7 cellular contexts compared by ENCODE assay signal in the genomic region with DNA sequence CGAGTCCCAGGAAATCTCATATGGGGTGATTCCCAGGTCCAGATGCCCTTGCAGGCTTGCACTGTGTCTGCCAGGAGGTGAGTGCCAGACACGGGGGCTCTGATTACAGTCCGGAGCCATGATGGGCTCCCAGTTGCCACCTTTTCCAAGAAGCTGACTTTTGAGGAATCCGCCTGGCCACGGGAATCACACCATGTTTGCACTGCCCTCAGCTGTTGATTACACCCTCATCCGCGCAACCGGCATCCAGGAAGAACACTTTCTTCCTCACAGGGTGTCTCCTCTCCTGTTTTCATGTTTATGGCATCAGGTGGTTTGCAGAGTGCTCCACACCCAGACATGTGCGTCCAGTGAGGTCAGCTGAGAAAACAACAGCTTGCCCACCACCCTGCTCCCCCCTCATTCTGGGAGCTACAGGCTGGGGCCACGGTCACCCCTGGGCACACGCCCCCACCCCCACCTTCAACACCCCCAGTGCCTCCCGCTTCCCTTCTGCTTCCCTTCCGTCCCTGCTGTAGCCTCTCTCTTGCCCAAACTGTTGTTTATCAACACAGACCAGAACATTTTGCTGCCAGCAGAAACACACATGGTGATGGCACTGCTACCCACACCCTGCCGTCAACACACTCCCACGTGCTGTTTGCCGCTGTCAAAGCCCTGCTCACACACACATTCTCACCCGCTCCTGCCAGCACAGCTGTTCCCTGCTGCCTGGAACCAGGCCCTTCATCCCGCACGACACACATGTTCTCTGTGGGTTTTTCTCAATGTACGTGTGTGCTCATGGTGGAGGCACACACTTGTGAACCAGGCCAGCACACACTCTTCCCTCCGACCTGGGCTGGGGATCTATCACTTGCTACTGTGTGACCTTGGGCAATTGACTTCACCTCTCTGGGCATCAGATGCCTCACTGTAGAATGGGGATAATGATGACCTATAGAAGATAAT. TPM values are rescaled to one million over a fixed set of nuclear protein-coding genes. Genes with fewer than 3 reads are reported as not detected.
DNase-seq lines count a peak whose midpoint lies in the region; ATAC-seq and TF ChIP-seq lines count a peak whose summit lies in the region.

No MANE protein-coding gene starts in this region.

- H3K36me3 ChIP-seq in adrenal gland (replicated peaks in 1 of 2), result no peaks in the 10 kb centered on the region

- no peaks in the 10 kb centered on the region for H3K27me3 Mint-ChIP-seq in stimulated activated naive B cell treated with anti-CD40 and anti-IgM and Interleukin-4, amounts not matched to agents 10 μg/mL and 1 μg/mL and 100 μg/mL, for 72 hours

- H3K27ac ChIP-seq in adrenal gland (peak overlapping the region; percentile 48 to 86 (median 78)), layer of hippocampus (ENCODE audit: low read depth, low read length) (peak overlapping the region; percentile 69)

- H3K27me3 ChIP-seq in adrenal gland (no peaks in the 10 kb centered on the region), layer of hippocampus (ENCODE audit: control insufficient read depth, insufficient read depth, low read length) (no peaks in the 10 kb centered on the region)

- ATAC-seq in stimulated activated naive B cell treated with anti-CD40 and anti-IgM and Interleukin-4, amounts not matched to agents 10 μg/mL and 1 μg/mL and 100 μg/mL, for 72 hours (replicated peaks), result no peak

- no peaks in the 10 kb centered on the region for H3K36me3 Mint-ChIP-seq in stimulated activated naive B cell treated with anti-CD40 and anti-IgM and Interleukin-4, amounts not matched to agents 10 μg/mL and 1 μg/mL and 100 μg/mL, for 72 hours

- no peaks in the 10 kb centered on the region for H3K9me3 ChIP-seq in adrenal gland (replicated peaks in 1 of 3)

- intact Hi-C loops in adrenal gland (cut with DNase I), result no loop called here

- H3K27ac Mint-ChIP-seq in stimulated activated naive B cell treated with anti-CD40 and anti-IgM and Interleukin-4, amounts not matched to agents 10 μg/mL and 1 μg/mL and 100 μg/mL, for 72 hours, result peak overlapping the region; percentile 59

- peak overlapping the region in 1 of 2 donors; percentile 22 for H3K4me3 Mint-ChIP-seq in stimulated activated naive B cell treated with anti-CD40 and anti-IgM and Interleukin-4, amounts not matched to agents 10 μg/mL and 1 μg/mL and 100 μg/mL, for 72 hours

- H3K4me1 ChIP-seq in adrenal gland (replicated peaks in 1 of 2), result peaks cover 24 to 49% of the 10 kb centered on the region in 2 donors

- TF ChIP-seq CTCF in adrenal gland (IDR thresholded peaks at IDR 0.05), result no peak

- no peak for TF ChIP-seq POLR2A in adrenal gland (IDR thresholded peaks at IDR 0.05)

- DNase-seq in LoVo (ENCODE audit: low spot score) (peak; percentile 60), adrenal gland (peak in 2 of 7 donors; percentile 43 to 73), NCI-H2171 (lab: John Stamatoyannopoulos, UW) (no peak), DMS114 treated with DMSO at 0.1 percent for 48 hours (lab: John Stamatoyannopoulos, UW; ENCODE audit: unreplicated experiment) (no peak), NCI-H2029 (lab: John Stamatoyannopoulos, UW) (no peak)
- no peak for DNase-seq in stimulated activated naive B cell treated with anti-CD40 and anti-IgM and Interleukin-4, amounts not matched to agents 10 μg/mL and 1 μg/mL and 100 μg/mL, for 72 hours

- peaks cover 31 to 49% of the 10 kb centered on the region in 2 donors for H3K4me1 Mint-ChIP-seq in stimulated activated naive B cell treated with anti-CD40 and anti-IgM and Interleukin-4, amounts not matched to agents 10 μg/mL and 1 μg/mL and 100 μg/mL, for 72 hours

- 68 to 74% (median 73%) methylated on average over 18 to 21 of the region's 21 CpGs for WGBS in adrenal gland, 4 donors

- H3K9me3 Mint-ChIP-seq in stimulated activated naive B cell treated with anti-CD40 and anti-IgM and Interleukin-4, amounts not matched to agents 10 μg/mL and 1 μg/mL and 100 μg/mL, for 72 hours, result no peaks in the 10 kb centered on the region

- no peak overlapping the region for H3K4me3 ChIP-seq in adrenal gland

RNA-seq across cellular contexts. Expression of gene DDIT4, which starts 35.8 kb away (rescaled TPM):
- total RNA-seq in adrenal gland, result 100 to 1,000 TPM; 211 to 711 (median 386) TPM
- polyA plus RNA-seq in adrenal gland, result 100 to 1,000 TPM; 109 to 149 (median 123) TPM

RNA-seq across cellular contexts. Expression of gene DNAJB12, which starts 45.2 kb away (rescaled TPM):
- 10 to 100 TPM; 36.3 to 67.0 (median 49.3) TPM for total RNA-seq in adrenal gland
- 10 to 100 TPM; 37.4 to 47.8 (median 37.9) TPM for polyA plus RNA-seq in adrenal gland
